In genomic region chr4:78625073-78625472, GRCh38 we compare ENCODE assay signal across 20 cellular contexts.
DNase-seq lines count a peak whose midpoint lies in the region; ATAC-seq and TF ChIP-seq lines count a peak whose summit lies in the region.
"Had no signal": no experiment of that assay in that cellular context is flagged by ENCODE, and none has a peak within 500 bp of the region (broad histone marks: within the 10 kb centered on the region; RNA-seq: fewer than 3 reads in every experiment).

No MANE protein-coding gene starts in this region.

- ATAC-seq in GM18867 (IDR thresholded peaks at IDR 0.05; ENCODE audit: unreplicated experiment) (peak; percentile 42), HG02678 (IDR thresholded peaks at IDR 0.05; ENCODE audit: unreplicated experiment) (peak; percentile 50), HG03571 (IDR thresholded peaks at IDR 0.05; ENCODE audit: unreplicated experiment) (peak; percentile 60), GM19328 (IDR thresholded peaks at IDR 0.05; ENCODE audit: unreplicated experiment) (no peak)
- ATAC-seq: HCT116; natural killer cell treated with Interleukin-12 subunit alpha and Interleukin-12 subunit beta and Interleukin-15 and Interleukin-18, amount 100 ng/mL, for 72 hours; Right ventricle myocardium inferior had no signal

- TF ChIP-seq CTCF in GM13976 (IDR thresholded peaks at IDR 0.05; ENCODE audit: borderline replicate concordance, control extremely low read depth, extremely low read depth, insufficient read depth, missing control alignments) = no peak

- in situ Hi-C loops in GM13976 (cut with MboI; ENCODE audit: low sequenced_read_pairs, unreplicated experiment) = no loop called here

- DNase-seq in kidney tubule cell (ENCODE audit: low spot score) (peak; percentile 77), GM13976 (ENCODE audit: low spot score) (no peak), GM19238 (ENCODE audit: insufficient read length, low spot score) (no peak)
- DNase-seq: activated CD4-positive, alpha-beta T cell treated with anti-CD3 and anti-CD28 coated beads, Interleukin-2, amount 50 U/mL, for 4 hours; activated T-cell treated with anti-CD3 and anti-CD28 coated beads for 4 hours; KG1; mesenchymal stem cell; NCI-H1105; NCI-H510A treated with DMSO at 0.1 percent for 48 hours; posterior cingulate gyrus; stimulated activated CD4-positive, alpha-beta T cell treated with anti-CD3 and anti-CD28 coated beads, Interleukin-4, amount 100 ng/mL, for 4 hours; substantia nigra; T-helper 1 cell had no signal
